6 cellular contexts compared by ENCODE assay signal in genomic region chr5:69596114-69596840, GRCh38. TPM values are rescaled to one million over a fixed set of nuclear protein-coding genes. Genes with fewer than 3 reads are reported as not detected.
DNase-seq lines count a peak whose midpoint lies in the region; ATAC-seq and TF ChIP-seq lines count a peak whose summit lies in the region.
"Not testable (repeated sequence)": the region's sequence is repeated elsewhere in the genome, so short reads cannot be mapped to it uniquely, and the experiment has no call there.

No MANE protein-coding gene starts in this region.

- not testable (repeated sequence) for H3K4me3 ChIP-seq in gastroesophageal sphincter, heart right ventricle, lung, upper lobe of right lung

- H3K36me3 ChIP-seq in gastroesophageal sphincter; heart right ventricle; lung (ENCODE audit: control insufficient read depth in 2 of 2, insufficient read depth in 2 of 2, low read length in 2 of 2); upper lobe of right lung: not testable (repeated sequence)

- intact Hi-C loops in heart right ventricle (cut with DNase I); upper lobe of right lung (cut with DNase I): not testable (repeated sequence)

- ATAC-seq in gastroesophageal sphincter (peak; percentile 41), heart right ventricle (peak; percentile 43 to 85 (median 73)), left lobe of liver (peak; percentile 54), lung (ENCODE audit: insufficient read depth, low FRiP score) (peak; percentile 77), upper lobe of right lung (peak; percentile 92)
- peak; percentile 62 to 65 for ATAC-seq in natural killer cell treated with Interleukin-12 subunit alpha and Interleukin-12 subunit beta and Interleukin-15 and Interleukin-18, amount 100 ng/mL, for 72 hours

- TF ChIP-seq CTCF in gastroesophageal sphincter (IDR thresholded peaks at IDR 0.05); heart right ventricle (IDR thresholded peaks at IDR 0.05); lung (IDR thresholded peaks at IDR 0.05; ENCODE audit: control extremely low read depth, extremely low read depth); upper lobe of right lung (IDR thresholded peaks at IDR 0.05): not testable (repeated sequence)

- not testable (repeated sequence) for H3K27me3 Mint-ChIP-seq in natural killer cell treated with Interleukin-12 subunit alpha and Interleukin-12 subunit beta and Interleukin-15 and Interleukin-18, amount 100 ng/mL, for 72 hours

- H3K27ac Mint-ChIP-seq in natural killer cell treated with Interleukin-12 subunit alpha and Interleukin-12 subunit beta and Interleukin-15 and Interleukin-18, amount 100 ng/mL, for 72 hours = not testable (repeated sequence)

- not testable (repeated sequence) for TF ChIP-seq EP300 in gastroesophageal sphincter (IDR thresholded peaks at IDR 0.05)

- H3K27me3 ChIP-seq in gastroesophageal sphincter; heart right ventricle; lung (ENCODE audit: control insufficient read depth, insufficient read depth); upper lobe of right lung: not testable (repeated sequence)

- TF ChIP-seq POLR2A in gastroesophageal sphincter (IDR thresholded peaks at IDR 0.05) = not testable (repeated sequence)

- not testable (repeated sequence) for H3K9me3 ChIP-seq in gastroesophageal sphincter; heart right ventricle; lung (ENCODE audit: control insufficient read depth in 2 of 2, insufficient read depth in 1 of 2, low read length in 1 of 2); upper lobe of right lung

- no CpG with 5 or more reads among the region's 7 CpGs for WGBS in gastroesophageal sphincter (ENCODE audit: low coverage in 1 of 2), 2 donors
- 82 to 83% methylated on average over 2 of the region's 7 CpGs for WGBS in heart right ventricle, 2 donors
- 22 to 81% methylated on average over 1 to 2 of the region's 7 CpGs for WGBS in lung, 2 donors

- H3K4me1 Mint-ChIP-seq in natural killer cell treated with Interleukin-12 subunit alpha and Interleukin-12 subunit beta and Interleukin-15 and Interleukin-18, amount 100 ng/mL, for 72 hours (ENCODE audit: low read depth in 2 of 2) = not testable (repeated sequence)

- H3K9me3 Mint-ChIP-seq in natural killer cell treated with Interleukin-12 subunit alpha and Interleukin-12 subunit beta and Interleukin-15 and Interleukin-18, amount 100 ng/mL, for 72 hours = not testable (repeated sequence)

- not testable (repeated sequence) for H3K4me3 Mint-ChIP-seq in natural killer cell treated with Interleukin-12 subunit alpha and Interleukin-12 subunit beta and Interleukin-15 and Interleukin-18, amount 100 ng/mL, for 72 hours

- H3K27ac ChIP-seq in gastroesophageal sphincter; heart right ventricle; lung (ENCODE audit: low read depth in 1 of 2, low read length in 1 of 2); upper lobe of right lung: not testable (repeated sequence)

- H3K36me3 Mint-ChIP-seq in natural killer cell treated with Interleukin-12 subunit alpha and Interleukin-12 subunit beta and Interleukin-15 and Interleukin-18, amount 100 ng/mL, for 72 hours = not testable (repeated sequence)

- not testable (repeated sequence) for H3K4me1 ChIP-seq in gastroesophageal sphincter; heart right ventricle; lung (ENCODE audit: control insufficient read depth in 2 of 2, insufficient read depth in 2 of 2, low read length in 2 of 2); upper lobe of right lung

- not testable (repeated sequence) for DNase-seq in heart right ventricle; left lobe of liver (ENCODE audit: low spot score); lung (ENCODE audit: low spot score); natural killer cell treated with Interleukin-12 subunit alpha and Interleukin-12 subunit beta and Interleukin-15 and Interleukin-18, amount 100 ng/mL, for 72 hours (ENCODE audit: low spot score); upper lobe of right lung

RNA-seq across cellular contexts. Expression of gene GTF2H2C, which starts 36.3 kb away (rescaled TPM):
- total RNA-seq in gastroesophageal sphincter = 10 to 100 TPM; 15.8 to 32.8 (median 21.3) TPM
- 10 to 100 TPM in 9 of 10 donors, 1 to 10 TPM in 1; 7.3 to 17.9 (median 14.3) TPM for total RNA-seq in heart right ventricle
- polyA plus RNA-seq in heart right ventricle = 10 to 100 TPM; 10.5 to 14.5 TPM
- total RNA-seq in left lobe of liver = 10.8 TPM
- total RNA-seq in lung = 10 to 100 TPM; 32.0 to 83.4 TPM
- 10 to 100 TPM; 18.3 to 21.4 TPM for polyA plus RNA-seq in lung
- total RNA-seq in natural killer cell treated with Interleukin-12 subunit alpha and Interleukin-12 subunit beta and Interleukin-15 and Interleukin-18, amount 100 ng/mL, for 72 hours = 10 to 100 TPM; 37.2 to 54.2 TPM
- total RNA-seq in upper lobe of right lung = 33.4 TPM

Comparison
In these comparisons a context has a peak if more than half of its experiments do, and no peak if none do; other contexts are left out.
1. ATAC-seq: peak in every context shown above with its lines; median percentile 92 in upper lobe of right lung; 77 in lung; 73 in heart right ventricle; 64 in natural killer cell treated with Interleukin-12 subunit alpha and Interleukin-12 subunit beta and Interleukin-15 and Interleukin-18, amount 100 ng/mL, for 72 hours; 54 in left lobe of liver; 41 in gastroesophageal sphincter.